1 cellular context compared by ENCODE assay signal in genomic region chr21:33266050-33266783, GRCh38.
TF ChIP-seq lines count a peak whose summit lies in the region.

IL10RB (plus strand) TSS chr21:33266367; CDS start chr21:33266466, 99 bp downstream.

TF ChIP-seq in HepG2, 621 proteins besides CTCF, POLR2A, EP300 and RAD21 (continued from another document and continues in another):
- TF ChIP-seq ZNF225 (CRISPR knock-in tag; IDR thresholded peaks at IDR 0.05) (no peak), ZSCAN21 (CRISPR knock-in tag; IDR thresholded peaks at IDR 0.05; ENCODE audit: borderline replicate concordance) (0 out of 2 replicates have a peak, but pooled peaks have one; percentile 19), ZNF567 (CRISPR knock-in tag; IDR thresholded peaks at IDR 0.05; ENCODE audit: borderline replicate concordance) (no peak), SALL1 (CRISPR knock-in tag; IDR thresholded peaks at IDR 0.05) (peak; percentile 42; the same call in 1 of the 2 replicates), PHF5A (CRISPR knock-in tag; IDR thresholded peaks at IDR 0.05; ENCODE audit: low read depth, unreplicated experiment) (no peak), ZSCAN31 (CRISPR knock-in tag; IDR thresholded peaks at IDR 0.05; ENCODE audit: low read depth) (no peak), ESRRA (CRISPR knock-in tag; IDR thresholded peaks at IDR 0.05; ENCODE audit: low read depth) (no peak), ZNF180 (CRISPR knock-in tag; IDR thresholded peaks at IDR 0.05; ENCODE audit: borderline replicate concordance, low read depth) (no peak), ZBTB4 (CRISPR knock-in tag; IDR thresholded peaks at IDR 0.05; ENCODE audit: borderline replicate concordance) (no peak), AHDC1 (CRISPR knock-in tag; IDR thresholded peaks at IDR 0.05; ENCODE audit: borderline replicate concordance) (no peak), KDM1A (CRISPR knock-in tag; IDR thresholded peaks at IDR 0.05) (no peak), CHD4 (IDR thresholded peaks at IDR 0.05; ENCODE audit: borderline replicate concordance, low read length) (no peak), ZEB1 (IDR thresholded peaks at IDR 0.05; ENCODE audit: insufficient replicate concordance, low read depth) (no peak), KDM5B (CRISPR knock-in tag; IDR thresholded peaks at IDR 0.05; ENCODE audit: borderline replicate concordance) (peak; percentile 54; the same call in 1 of the 2 replicates), ZMAT3 (CRISPR knock-in tag; conservative IDR thresholded peaks at IDR 0.05) (0 out of 2 replicates have a peak, but pooled peaks have one; percentile 14), PHF21A (CRISPR knock-in tag; IDR thresholded peaks at IDR 0.05) (peak; percentile 47; the same call in 1 of the 2 replicates), ASH2L (IDR thresholded peaks at IDR 0.05; ENCODE audit: insufficient read length, low read depth, low read length) (no peak), NFIC (IDR thresholded peaks at IDR 0.05; ENCODE audit: low read length) (no peak), ZNF33A (CRISPR knock-in tag; IDR thresholded peaks at IDR 0.05; ENCODE audit: borderline replicate concordance) (no peak), ZNF780A (CRISPR knock-in tag; IDR thresholded peaks at IDR 0.05) (no peak), ZNF687 (CRISPR knock-in tag; IDR thresholded peaks at IDR 0.05) (peak; percentile 79), NONO (IDR thresholded peaks at IDR 0.05) (no peak), NONO (CRISPR knock-in tag; conservative IDR thresholded peaks at IDR 0.05) (no peak), NR1H2 (CRISPR knock-in tag; IDR thresholded peaks at IDR 0.05; ENCODE audit: borderline replicate concordance, low read depth) (no peak), FOXA3 (CRISPR knock-in tag; IDR thresholded peaks at IDR 0.05) (0 out of 2 replicates have a peak, but pooled peaks have one; percentile 17), MXD3 (CRISPR knock-in tag; IDR thresholded peaks at IDR 0.05) (peak; percentile 48; the same call in 1 of the 2 replicates), GABPA (IDR thresholded peaks at IDR 0.05; ENCODE audit: low read depth, low read length) (peak; percentile 35), GABPA (CRISPR knock-in tag; IDR thresholded peaks at IDR 0.05; ENCODE audit: low read depth) (peak; percentile 47; the same call in 1 of the 2 replicates), HOXA9 (CRISPR knock-in tag; IDR thresholded peaks at IDR 0.05; ENCODE audit: borderline replicate concordance) (no peak), ISX (CRISPR knock-in tag; conservative IDR thresholded peaks at IDR 0.05) (no peak), ZSCAN12 (CRISPR knock-in tag; IDR thresholded peaks at IDR 0.05) (no peak), BHLHE40 (IDR thresholded peaks at IDR 0.05; ENCODE audit: low read length) (no peak), DMAP1 (CRISPR knock-in tag; IDR thresholded peaks at IDR 0.05) (no peak), THAP8 (CRISPR knock-in tag; IDR thresholded peaks at IDR 0.05; ENCODE audit: borderline replicate concordance) (0 out of 2 replicates have a peak, but pooled peaks have one; percentile 33), ZNF772 (CRISPR knock-in tag; IDR thresholded peaks at IDR 0.05) (no peak), ZUFSP (CRISPR knock-in tag; IDR thresholded peaks at IDR 0.05; ENCODE audit: borderline replicate concordance) (no peak), KAT2B (IDR thresholded peaks at IDR 0.05; ENCODE audit: borderline replicate concordance, low read depth, low read length) (no peak), ZNF33B (CRISPR knock-in tag; IDR thresholded peaks at IDR 0.05) (no peak; the same call in 1 of the 2 replicates), PRDM15 (CRISPR knock-in tag; IDR thresholded peaks at IDR 0.05) (no peak)
